In genomic region chr2:18752667-18753422, GRCh38 we compare ENCODE assay signal across 15 cellular contexts.
A peak's percentile ranks its signal among the peaks of the same experiment; 100 is the strongest.
DNase-seq lines count a peak whose midpoint lies in the region; TF ChIP-seq lines count a peak whose summit lies in the region.
"Had no signal": no experiment of that assay in that cellular context is flagged by ENCODE, and none has a peak within 500 bp of the region (broad histone marks: within the 10 kb centered on the region; RNA-seq: fewer than 3 reads in every experiment).

No MANE protein-coding gene starts in this region.

- BruUV-seq in A673 (replicated peaks; lab: Mats Ljungman, UMichigan) (no TSS peak), Calu3 (replicated peaks; lab: Mats Ljungman, UMichigan) (no TSS peak)

- H3K27ac ChIP-seq in A673 (ENCODE audit: low read depth, low read length, poor library complexity, severe bottlenecking) (no peak overlapping the region), H9 (ENCODE audit: insufficient read length, low read depth, low read length) (no peak overlapping the region), spleen (no peak overlapping the region), stomach (no peak overlapping the region)
- H3K27ac ChIP-seq: neutrophil, uterus had no signal

- no peak overlapping the region for H3K4me3 ChIP-seq in A673 (ENCODE audit: low read depth, low read length, poor library complexity, severe bottlenecking)
- no peak overlapping the region for H3K4me3 ChIP-seq in spleen
- H3K4me3 ChIP-seq in stomach = no peak overlapping the region
- H3K4me3 ChIP-seq: uterus had no signal

- H3K79me1 ChIP-seq in H9 (ENCODE audit: insufficient read depth, low read depth, low read length, poor library complexity, severe bottlenecking) = no peaks in the 10 kb centered on the region

- H3K27me3 ChIP-seq in A673 (replicated peaks; ENCODE audit: insufficient read depth, low read depth, low read length, poor library complexity) (peaks cover 6% of the 10 kb centered on the region), H9 (ENCODE audit: insufficient read depth, low read length) (no peaks in the 10 kb centered on the region), spleen (replicated peaks in 1 of 7) (no peaks in the 10 kb centered on the region), stomach (no peaks in the 10 kb centered on the region)
- H3K27me3 ChIP-seq: neutrophil, uterus had no signal

- intact Hi-C loops in A673 (cut with micrococcal nuclease; ENCODE audit: unreplicated experiment) = loop anchor here (1.0 to 5.0 kb wide), 4 partner anchors 233 to 1109 kb away; no protein-coding TSS in a partner anchor
- intact Hi-C loops in Calu3 (cut with micrococcal nuclease; ENCODE audit: unreplicated experiment) = loop anchor here (5.0 to 10.0 kb wide), 3 partner anchors 99 to 912 kb away; no protein-coding TSS in a partner anchor
- intact Hi-C loops in spleen (cut with DNase I; ENCODE audit: low total_unique reads) = loop anchor here (5.0 kb wide), 2 partner anchors 609 to 1109 kb away; no protein-coding TSS in a partner anchor
- intact Hi-C loops in stomach (cut with DNase I; ENCODE audit: low total_unique reads) = loop anchor here (5.0 kb wide), 1 partner anchor 1109 kb away; no protein-coding TSS in a partner anchor

- no CpG with 5 or more reads among the region's 6 CpGs for WGBS in H9 (ENCODE audit: extremely low coverage, insufficient read length, low lambda C conversion rate)
- WGBS in spleen, 5 donors = 71 to 81% (median 75%) methylated on average over 6 of the region's 6 CpGs
- WGBS in stomach, 5 donors = 62 to 74% (median 68%) methylated on average over 6 of the region's 6 CpGs

- H4K91ac ChIP-seq in H9 (ENCODE audit: insufficient read length, low read depth, low read length) = no peak overlapping the region

- no peak overlapping the region for H2AK5ac ChIP-seq in H9 (ENCODE audit: insufficient read length, low read length)

- no peak overlapping the region for H3K56ac ChIP-seq in H9 (ENCODE audit: insufficient read length, low read depth, low read length)

- H3K9me3 ChIP-seq in A673 (ENCODE audit: low read depth, low read length, poor library complexity, severe bottlenecking) (no peaks in the 10 kb centered on the region), H9 (ENCODE audit: control insufficient read depth, low read depth, low read length) (no peaks in the 10 kb centered on the region), spleen (no peaks in the 10 kb centered on the region), stomach (no peaks in the 10 kb centered on the region)
- H3K9me3 ChIP-seq: neutrophil, uterus had no signal

- no peak overlapping the region for H2BK12ac ChIP-seq in H9 (ENCODE audit: insufficient read length, low read depth, low read length)

- no peak overlapping the region for H3K14ac ChIP-seq in H9 (ENCODE audit: insufficient read depth, low read length)

- H2AFZ ChIP-seq in H9 (ENCODE audit: low read length) = no peak overlapping the region

- no peak overlapping the region for H3K4me3 Mint-ChIP-seq in H9
- H3K4me3 Mint-ChIP-seq in Calu3 (ENCODE audit: low read depth, unreplicated experiment) = no peak overlapping the region
- H3K4me3 Mint-ChIP-seq: activated CD4-positive, alpha-beta T cell treated with anti-CD3 and anti-CD28 coated beads for 36 hours; B cell had no signal

- no peak overlapping the region for H3K4ac ChIP-seq in H9 (ENCODE audit: low read depth, low read length)

- TF ChIP-seq POLR2A in spleen (IDR thresholded peaks at IDR 0.05) = no peak
- no peak for TF ChIP-seq POLR2A in stomach (IDR thresholded peaks at IDR 0.05)

- no peaks in the 10 kb centered on the region for H3K23me2 ChIP-seq in H9 (ENCODE audit: insufficient read length, low read depth, low read length, poor library complexity, severe bottlenecking)

- no peaks in the 10 kb centered on the region for H3K79me2 ChIP-seq in H9 (ENCODE audit: insufficient read depth, low read length)

- no peak overlapping the region for H3K27ac Mint-ChIP-seq in H9
- H3K27ac Mint-ChIP-seq in Calu3 (ENCODE audit: unreplicated experiment) = no peak overlapping the region
- H3K27ac Mint-ChIP-seq: activated CD4-positive, alpha-beta T cell treated with anti-CD3 and anti-CD28 coated beads for 36 hours; B cell had no signal

- H4K20me1 ChIP-seq in H9 (ENCODE audit: control insufficient read depth, insufficient read depth, insufficient read length) = no peaks in the 10 kb centered on the region

- H2BK120ac ChIP-seq in H9 (ENCODE audit: low read depth, low read length, poor library complexity, severe bottlenecking) = no peak overlapping the region

- H3K18ac ChIP-seq in H9 (ENCODE audit: insufficient read length, low read depth, low read length) = no peak overlapping the region

- TF ChIP-seq CTCF in A673 (conservative IDR thresholded peaks at IDR 0.05; ENCODE audit: low read depth, low read length) (peak; percentile 44), GM12873 (IDR thresholded peaks at IDR 0.05; ENCODE audit: insufficient read depth, low read depth, low read length, missing control alignments) (peak; percentile 18), H9 (conservative IDR thresholded peaks at IDR 0.05) (no peak), Calu3 (IDR thresholded peaks at IDR 0.05; ENCODE audit: unreplicated experiment) (no peak), spleen (IDR thresholded peaks at IDR 0.05 in 8 of 11, conservative IDR thresholded peaks at IDR 0.05 in 3 of 11) (no peak), stomach (IDR thresholded peaks at IDR 0.05) (no peak)

- no peaks in the 10 kb centered on the region for H3K36me3 Mint-ChIP-seq in H9 (ENCODE audit: insufficient read depth in 1 of 3, low read depth in 3 of 3)
- no peaks in the 10 kb centered on the region for H3K36me3 Mint-ChIP-seq in Calu3 (ENCODE audit: insufficient read depth, unreplicated experiment)

- CTCF ChIA-PET in A673 (lab: Charles Lee) = interaction anchor here (1.4 kb wide), 1 partner anchor 232 kb away, joined by 4 read pairs; no protein-coding TSS in a partner anchor
- CTCF ChIA-PET in Calu3 (lab: Charles Lee) = no interaction called here

- POLR2A ChIA-PET in A673 (lab: Charles Lee; ENCODE audit: low non-redundant PET) = no interaction called here

- H2BK15ac ChIP-seq in H9 (ENCODE audit: low read depth, low read length) = no peak overlapping the region

- no peak overlapping the region for H3K9ac ChIP-seq in H9 (ENCODE audit: extremely low read depth, insufficient read length, low read length)

- no peak overlapping the region for H3K23ac ChIP-seq in H9 (ENCODE audit: insufficient read length, low read depth, low read length)

- DNase-seq in A673 (ENCODE audit: low spot score) (peak; percentile 39), NCI-H510A treated with DMSO at 0.1 percent for 48 hours (lab: John Stamatoyannopoulos, UW) (peak; percentile 74), amniotic epithelial cell (ENCODE audit: low read depth) (peak; percentile 22), H9 (no peak), Calu3 (no peak), spleen (no peak), stomach (no peak)
- DNase-seq: activated CD4-positive, alpha-beta T cell treated with anti-CD3 and anti-CD28 coated beads for 36 hours; GF-D8; hypothalamus; NCI-H187; uterus had no signal

- H3K4me1 ChIP-seq in A673 (ENCODE audit: insufficient read depth, low read length, poor library complexity, severe bottlenecking) = no peaks in the 10 kb centered on the region
- H3K4me1 ChIP-seq in H9 (ENCODE audit: insufficient read depth, low read length) = no peaks in the 10 kb centered on the region
- no peaks in the 10 kb centered on the region for H3K4me1 ChIP-seq in spleen
- peaks cover 0 to 25% (median 11%) of the 10 kb centered on the region in 4 donors for H3K4me1 ChIP-seq in stomach
- H3K4me1 ChIP-seq: uterus had no signal

- H3K4me1 Mint-ChIP-seq in H9 = no peaks in the 10 kb centered on the region
- no peaks in the 10 kb centered on the region for H3K4me1 Mint-ChIP-seq in Calu3 (ENCODE audit: low read depth, unreplicated experiment)
- H3K4me1 Mint-ChIP-seq: activated CD4-positive, alpha-beta T cell treated with anti-CD3 and anti-CD28 coated beads for 36 hours; B cell had no signal

- H3K36me3 ChIP-seq in A673 (ENCODE audit: insufficient read depth, low read length, poor library complexity, severe bottlenecking) (no peaks in the 10 kb centered on the region), spleen (no peaks in the 10 kb centered on the region), stomach (no peaks in the 10 kb centered on the region)
- H3K36me3 ChIP-seq: neutrophil, uterus had no signal

- no peak overlapping the region for H4K8ac ChIP-seq in H9 (replicated peaks; ENCODE audit: insufficient read length, low read depth, low read length)

- H3K9me3 Mint-ChIP-seq in H9 = no peaks in the 10 kb centered on the region
- H3K9me3 Mint-ChIP-seq in Calu3 (ENCODE audit: low read depth, unreplicated experiment) = peaks cover 3% of the 10 kb centered on the region

- no peak overlapping the region for H3K4me2 ChIP-seq in H9 (ENCODE audit: insufficient read depth, insufficient read length, low read length)

- H3T11ph ChIP-seq in H9 (ENCODE audit: low read length) = no peak overlapping the region

- no peak overlapping the region for H2BK5ac ChIP-seq in H9 (ENCODE audit: insufficient read length, low read length)

- H2BK20ac ChIP-seq in H9 (ENCODE audit: low read depth, low read length, poor library complexity, severe bottlenecking) = no peak overlapping the region

- H4K5ac ChIP-seq in H9 (ENCODE audit: insufficient read length, low read depth, low read length) = no peak overlapping the region

- no peak for TF ChIP-seq EP300 in stomach (IDR thresholded peaks at IDR 0.05)

- H3K27me3 Mint-ChIP-seq in H9 (ENCODE audit: low read depth) (peaks cover 6% of the 10 kb centered on the region), Calu3 (ENCODE audit: unreplicated experiment) (no peaks in the 10 kb centered on the region)
- H3K27me3 Mint-ChIP-seq: activated CD4-positive, alpha-beta T cell treated with anti-CD3 and anti-CD28 coated beads for 36 hours; B cell had no signal

Comparison
In these comparisons a context has a peak if more than half of its experiments do, and no peak if none do; other contexts are left out.
1. DNase-seq: peak in A673 (single experiment), NCI-H510A treated with DMSO at 0.1 percent for 48 hours (single experiment) and amniotic epithelial cell (single experiment); none in H9 (single experiment), Calu3 (single experiment), spleen (single experiment) and stomach (single experiment).
2. CTCF ChIP-seq: peak in A673 (single experiment) and GM12873 (single experiment); none in H9 (single experiment), Calu3 (single experiment), spleen (0 of 11) and stomach (0 of 7).